10 cellular contexts compared by ENCODE assay signal in genomic region chr3:125142418-125142778, GRCh38.
DNase-seq lines count a peak whose midpoint lies in the region; ATAC-seq, FAIRE-seq and TF ChIP-seq lines count a peak whose summit lies in the region.
"Had no signal": no experiment of that assay in that cellular context is flagged by ENCODE, and none has a peak within 500 bp of the region (broad histone marks: within the 10 kb centered on the region; RNA-seq: fewer than 3 reads in every experiment).

No MANE protein-coding gene starts in this region.

- no peaks in the 10 kb centered on the region; the same call in 1 of the 2 replicates for H3K79me2 ChIP-seq in GM12878 (ENCODE audit: control insufficient read depth, insufficient read depth, low read length)

- ATAC-seq in left ventricle myocardium superior, result no peak
- no peak for ATAC-seq in GM12878
- ATAC-seq in naive B cell (ENCODE audit: low read depth in 2 of 2), result no peak
- no peak for ATAC-seq in upper lobe of right lung

- H3K27me3 Mint-ChIP-seq in naive B cell, result peaks cover 0 to 8% (median 5%) of the 10 kb centered on the region in 3 donors
- H3K27me3 Mint-ChIP-seq: brain had no signal

- TF ChIP-seq EP300 in GM12878 (IDR thresholded peaks at IDR 0.05; ENCODE audit: borderline replicate concordance in 1 of 2, control insufficient read depth in 1 of 2, low read depth in 2 of 2, low read length in 2 of 2), result no peak

- peak overlapping the region; percentile 93 for H3K4me2 ChIP-seq in GM12878 (ENCODE audit: control insufficient read depth, insufficient read depth)

- peak overlapping the region; percentile 14; the same call in 1 of the 2 replicates for H2AFZ ChIP-seq in GM12878 (ENCODE audit: control insufficient read depth, low read depth, low read length)

- RAD21 ChIA-PET in GM12878 (lab: Charles Lee; ENCODE audit: unreplicated experiment), result interaction anchor here (0.7 to 12.0 kb wide), 8 partner anchors 8 to 218 kb away, joined by 3 to 106 read pairs (median 6); partner anchors contain the start of gene MUC13

- 2% methylated on average over 12 of the region's 12 CpGs for whole genome bisulfite sequencing in GM12878 (ENCODE audit: insufficient coverage, insufficient replicate concordance, low lambda C conversion rate, missing lambda C conversion rate)

- H3K27ac ChIP-seq in left ventricle myocardium inferior (replicated peaks) (peak overlapping the region; percentile 95), GM12878 (ENCODE audit: control insufficient read depth, insufficient read depth) (peak overlapping the region; percentile 95), upper lobe of right lung (peak overlapping the region; percentile 70)
- H3K27ac ChIP-seq: foreskin keratinocyte had no signal

- H3K4me1 ChIP-seq in left ventricle myocardium inferior, result peaks cover 77% of the 10 kb centered on the region
- H3K4me1 ChIP-seq in GM12878 (ENCODE audit: control insufficient read depth, insufficient read depth, low read length), result peaks cover 92% of the 10 kb centered on the region
- H3K4me1 ChIP-seq in upper lobe of right lung, result peaks cover 49% of the 10 kb centered on the region

- FAIRE-seq in GM12878 (lab: Jason Lieb, UNC), result no peak

- POLR2A ChIA-PET in GM12878 (lab: Charles Lee), result interaction anchor here (0.8 to 2.5 kb wide), 5 partner anchors 9 to 61 kb away, joined by 3 to 15 read pairs (median 4); no protein-coding TSS in a partner anchor

- H4K20me1 ChIP-seq in GM12878 (ENCODE audit: control insufficient read depth, insufficient read depth), result no peaks in the 10 kb centered on the region

- in situ Hi-C loops in GM12878 (cut with MboI), result no loop called here

- H3K36me3 Mint-ChIP-seq in naive B cell, result no peaks in the 10 kb centered on the region
- H3K36me3 Mint-ChIP-seq: brain had no signal

- TF ChIP-seq CTCF in left ventricle myocardium inferior (IDR thresholded peaks at IDR 0.05; ENCODE audit: borderline replicate concordance) (no peak), GM12878 (IDR thresholded peaks at IDR 0.05 in 2 of 3, conservative IDR thresholded peaks at IDR 0.05 in 1 of 3; ENCODE audit: control insufficient read depth in 2 of 3, extremely low read depth in 1 of 3, insufficient read depth in 1 of 3, low read depth in 3 of 3, low read length in 3 of 3) (no peak), upper lobe of right lung (IDR thresholded peaks at IDR 0.05) (no peak)

- TF ChIP-seq POLR2A in GM12878 (IDR thresholded peaks at IDR 0.05; ENCODE audit: low read depth, low read length), result no peak

- SMC1A ChIA-PET in GM12878 (lab: Charles Lee; ENCODE audit: uncharacterized antibody, unreplicated experiment), result interaction anchor here (0.9 to 9.3 kb wide), 13 partner anchors 11 to 214 kb away, joined by 3 to 54 read pairs (median 4); no protein-coding TSS in a partner anchor

- intact Hi-C loops in left ventricle myocardium inferior (cut with micrococcal nuclease) (loop anchor here (10.0 kb wide), 1 partner anchor 78 kb away; no protein-coding TSS in a partner anchor), left ventricle myocardium superior (cut with micrococcal nuclease) (loop anchor here (5.0 kb wide), 1 partner anchor 80 kb away; no protein-coding TSS in a partner anchor), GM12878 (cut with micrococcal nuclease; ENCODE audit: unreplicated experiment) (loop anchor here (2.0 to 5.0 kb wide), 2 partner anchors 60 to 90 kb away; no protein-coding TSS in a partner anchor), upper lobe of right lung (cut with DNase I) (loop anchor here (10.0 kb wide), 1 partner anchor 88 kb away; the partner anchor contains the start of gene HEG1)

- CTCF ChIA-PET in GM12878 (lab: Yijun Ruan, JAX), result interaction anchor here (1.2 to 3.6 kb wide), 5 partner anchors 22 to 147 kb away, joined by 5 to 24 read pairs (median 10); no protein-coding TSS in a partner anchor

- H3K9me3 Mint-ChIP-seq in naive B cell, result no peaks in the 10 kb centered on the region

- no peaks in the 10 kb centered on the region for H3K36me3 ChIP-seq in left ventricle myocardium inferior
- no peaks in the 10 kb centered on the region for H3K36me3 ChIP-seq in GM12878 (ENCODE audit: control insufficient read depth in 2 of 2, insufficient read depth in 2 of 2, low read length in 1 of 2)
- no peaks in the 10 kb centered on the region for H3K36me3 ChIP-seq in upper lobe of right lung

- BruUV-seq in GM12878 (replicated peaks; lab: Mats Ljungman, UMichigan), result no TSS peak

- DNase-seq in left ventricle myocardium inferior (no peak), left ventricle myocardium superior (no peak), GM12878 (ENCODE audit: low read depth, low spot score) (no peak), naive B cell (no peak), upper lobe of right lung (no peak), T-helper 9 cell (no peak), AG08396 (ENCODE audit: low spot score) (no peak), SIG-M5 treated with dmso at 0.1 percent for 504 hours (lab: John Stamatoyannopoulos, UW; ENCODE audit: unreplicated experiment) (no peak)
- DNase-seq: foreskin keratinocyte had no signal

- H3K4me3 Mint-ChIP-seq in naive B cell, result peak overlapping the region; percentile 46 to 90 (median 84)

- TF ChIP-seq RAD21 in GM12878 (IDR thresholded peaks at IDR 0.05; ENCODE audit: insufficient read depth, low read depth, low read length), result no peak

- H3K9me3 ChIP-seq in left ventricle myocardium inferior (replicated peaks) (no peaks in the 10 kb centered on the region), GM12878 (replicated peaks; ENCODE audit: control insufficient read depth, insufficient read depth, low read length) (no peaks in the 10 kb centered on the region; the same call in 2 of the 3 replicates), upper lobe of right lung (no peaks in the 10 kb centered on the region)

- H3K4me3 ChIP-seq in left ventricle myocardium inferior (peak overlapping the region; percentile 61), GM12878 (peak overlapping the region; percentile 54; the same call in 1 of the 2 replicates), upper lobe of right lung (peak overlapping the region; percentile 41)

- no peaks in the 10 kb centered on the region for H3K27me3 ChIP-seq in left ventricle myocardium inferior (ENCODE audit: low read depth)
- H3K27me3 ChIP-seq in GM12878 (replicated peaks in 1 of 2; ENCODE audit: control insufficient read depth in 2 of 2, insufficient read depth in 2 of 2, low read length in 1 of 2), result no peaks in the 10 kb centered on the region
- no peaks in the 10 kb centered on the region for H3K27me3 ChIP-seq in upper lobe of right lung
- H3K27me3 ChIP-seq: foreskin keratinocyte had no signal

- H3K27ac Mint-ChIP-seq in naive B cell, result peak overlapping the region in 2 of 6 donors; percentile 2 to 38

- H3K9ac ChIP-seq in GM12878 (ENCODE audit: control insufficient read depth, insufficient read depth, low read length), result peak overlapping the region; percentile 84

- H3K4me1 Mint-ChIP-seq in naive B cell, result peaks cover 40 to 75% (median 47%) of the 10 kb centered on the region in 3 donors

TF ChIP-seq in GM12878, 131 proteins besides CTCF, POLR2A, EP300 and RAD21:
- TF ChIP-seq RAD51 (IDR thresholded peaks at IDR 0.05) (no peak), MLLT1 (IDR thresholded peaks at IDR 0.05) (no peak), NBN (IDR thresholded peaks at IDR 0.05) (no peak)
